In genomic region chr14:104826197-104826857, GRCh38 we compare ENCODE assay signal across 8 cellular contexts. TPM values are rescaled to one million over a fixed set of nuclear protein-coding genes. Genes with fewer than 3 reads are reported as not detected.
DNase-seq lines count a peak whose midpoint lies in the region; ATAC-seq, FAIRE-seq and TF ChIP-seq lines count a peak whose summit lies in the region.

No MANE protein-coding gene starts in this region.

- DNase-seq in GM18507 (ENCODE audit: extremely low spot score, insufficient read length, low read depth) (peak; percentile 86), NCI-H748 (lab: John Stamatoyannopoulos, UW; ENCODE audit: unreplicated experiment) (peak; percentile 85), lung (ENCODE audit: low spot score) (peak; percentile 93)
- DNase-seq in activated CD4-positive, alpha-beta T cell treated with anti-CD3 and anti-CD28 coated beads, Interleukin-2, amount 50 U/mL, for 48 hours = peak; percentile 96
- DNase-seq in stimulated activated CD4-positive, alpha-beta T cell treated with anti-CD3 and anti-CD28 coated beads, TNF-alpha, amount 100 ng/mL, for 24 hours (ENCODE audit: low read depth in 3 of 3) = peak; percentile 87 to 93 (median 90)

- WGBS in lung, 2 donors = 1 to 2% methylated on average over 15 to 54 of the region's 54 CpGs

- H3K36me3 ChIP-seq in duodenal mucosa (ENCODE audit: control insufficient read depth in 1 of 2, insufficient read depth in 2 of 2, low read length in 2 of 2) (no peaks in the 10 kb centered on the region), lung (ENCODE audit: control insufficient read depth in 2 of 2, insufficient read depth in 2 of 2, low read length in 2 of 2) (no peaks in the 10 kb centered on the region)

- H3K27ac ChIP-seq in 22Rv1 = no peak overlapping the region
- no peak overlapping the region for H3K27ac ChIP-seq in duodenal mucosa (ENCODE audit: low read depth, low read length)
- peak overlapping the region in 1 of 2 donors; percentile 48 for H3K27ac ChIP-seq in lung (ENCODE audit: low read depth in 1 of 2, low read length in 1 of 2)

- H3K27me3 ChIP-seq in duodenal mucosa (ENCODE audit: control insufficient read depth in 1 of 2, insufficient read depth in 2 of 2, low read length in 2 of 2) (peaks cover 5 to 6% of the 10 kb centered on the region in 2 donors), lung (ENCODE audit: control insufficient read depth, insufficient read depth) (no peaks in the 10 kb centered on the region)

- H3K9ac ChIP-seq in duodenal mucosa (ENCODE audit: low read depth in 1 of 2, low read length in 2 of 2) = no peak overlapping the region

- peak; percentile 18 for FAIRE-seq in GM18507 (lab: Jason Lieb, UNC)

- H3K4me3 ChIP-seq in duodenal mucosa (ENCODE audit: low read depth in 1 of 2, low read length in 2 of 2) = peak overlapping the region; percentile 69 to 73
- H3K4me3 ChIP-seq in lung = peak overlapping the region; percentile 45

- ATAC-seq in HG03439 (IDR thresholded peaks at IDR 0.05; ENCODE audit: unreplicated experiment) (peak; percentile 68), lung (ENCODE audit: insufficient read depth, low FRiP score) (peak; percentile 94)

- H3K4me1 ChIP-seq in duodenal mucosa (ENCODE audit: control insufficient read depth in 1 of 2, insufficient read depth in 2 of 2, low read length in 2 of 2) (peaks cover 8 to 21% of the 10 kb centered on the region in 2 donors), lung (ENCODE audit: control insufficient read depth in 2 of 2, insufficient read depth in 2 of 2, low read length in 2 of 2) (peaks cover 0 to 12% of the 10 kb centered on the region in 2 donors)

- H3K9me3 ChIP-seq in duodenal mucosa (ENCODE audit: control insufficient read depth in 1 of 2, low read length in 2 of 2) (no peaks in the 10 kb centered on the region), lung (ENCODE audit: control insufficient read depth in 2 of 2, insufficient read depth in 1 of 2, low read length in 1 of 2) (no peaks in the 10 kb centered on the region)

- TF ChIP-seq CTCF in 22Rv1 (IDR thresholded peaks at IDR 0.05) (peak; percentile 96), lung (IDR thresholded peaks at IDR 0.05; ENCODE audit: control extremely low read depth, extremely low read depth) (peak; percentile 76)

RNA-seq across cellular contexts. Expression of gene ZBTB42, which starts 25.4 kb away (rescaled TPM):
- total RNA-seq in lung = 10 to 100 TPM; 10.2 to 18.6 TPM
- 10 to 100 TPM; 11.4 to 11.9 TPM for polyA plus RNA-seq in lung

RNA-seq across cellular contexts. Expression of gene AKT1, which starts 30.8 kb away (rescaled TPM):
- 100 to 1,000 TPM; 161 to 224 TPM for total RNA-seq in lung
- 100 to 1,000 TPM; 142 to 159 TPM for polyA plus RNA-seq in lung

RNA-seq across cellular contexts. Expression of gene CEP170B, which starts 38.7 kb away (rescaled TPM):
- total RNA-seq in lung = 10 to 100 TPM; 12.1 to 50.3 TPM
- 10 to 100 TPM; 12.7 to 17.6 TPM for polyA plus RNA-seq in lung
